In genomic region chr17:6936370-6937028, GRCh38 we compare ENCODE assay signal across 8 cellular contexts. TPM values are rescaled to one million over a fixed set of nuclear protein-coding genes. Genes with fewer than 3 reads are reported as not detected.
DNase-seq lines count a peak whose midpoint lies in the region; ATAC-seq and TF ChIP-seq lines count a peak whose summit lies in the region.

No MANE protein-coding gene starts in this region.

- no peak overlapping the region for H2BK15ac ChIP-seq in neuronal stem cell (ENCODE audit: low read length)

- no peak overlapping the region for H3K4ac ChIP-seq in neuronal stem cell (ENCODE audit: low read length)

- no peak overlapping the region for H4K8ac ChIP-seq in neuronal stem cell (ENCODE audit: low read depth, low read length)

- no peak overlapping the region for H2AK5ac ChIP-seq in neuronal stem cell (ENCODE audit: low read depth, low read length)

- no peak overlapping the region for H4K91ac ChIP-seq in neuronal stem cell (ENCODE audit: low read depth, low read length, poor library complexity)

- H2AFZ ChIP-seq in neuronal stem cell (ENCODE audit: low read length) = peak overlapping the region; percentile 64

- H3K36me3 ChIP-seq in endocrine pancreas (ENCODE audit: control insufficient read depth, insufficient read depth, low read length) = no peaks in the 10 kb centered on the region
- no peaks in the 10 kb centered on the region for H3K36me3 ChIP-seq in neuronal stem cell (replicated peaks in 1 of 2; ENCODE audit: control insufficient read depth in 2 of 2, insufficient read depth in 2 of 2, low read length in 2 of 2)

- no peak overlapping the region for H2BK12ac ChIP-seq in neuronal stem cell (ENCODE audit: low read length)

- no peaks in the 10 kb centered on the region for H3K4me1 ChIP-seq in endocrine pancreas (ENCODE audit: control insufficient read depth, insufficient read depth, low read length)
- H3K4me1 ChIP-seq in neuronal stem cell (ENCODE audit: control insufficient read depth in 2 of 2, insufficient read depth in 1 of 2, low read depth in 1 of 2, low read length in 2 of 2) = no peaks in the 10 kb centered on the region

- TF ChIP-seq CTCF in omental fat pad (IDR thresholded peaks at IDR 0.05) = no peak

- no peaks in the 10 kb centered on the region for H3K79me1 ChIP-seq in neuronal stem cell (ENCODE audit: low read depth, low read length)

- H3K18ac ChIP-seq in neuronal stem cell (ENCODE audit: low read length) = no peak overlapping the region

- ATAC-seq in omental fat pad (ENCODE audit: low FRiP score) (no peak), HG03565 (IDR thresholded peaks at IDR 0.05; ENCODE audit: unreplicated experiment) (no peak)

- H3K4me3 ChIP-seq in endocrine pancreas (ENCODE audit: control insufficient read depth, insufficient read depth, low read length) = peak overlapping the region; percentile 14
- H3K4me3 ChIP-seq in neuronal stem cell (ENCODE audit: low read length in 2 of 2) = peak overlapping the region in 1 of 2 donors; percentile 15

- no peak overlapping the region for H3K4me2 ChIP-seq in neuronal stem cell (ENCODE audit: insufficient read depth, low read length, poor library complexity, severe bottlenecking)

- H3K9ac ChIP-seq in endocrine pancreas (ENCODE audit: control insufficient read depth, insufficient read depth, low read length) = no peak overlapping the region
- no peak overlapping the region for H3K9ac ChIP-seq in neuronal stem cell (ENCODE audit: low read depth, low read length, poor library complexity)

- H3K9me3 ChIP-seq in endocrine pancreas (ENCODE audit: control insufficient read depth, low read length) (peaks cover 2% of the 10 kb centered on the region), neuronal stem cell (replicated peaks in 1 of 2; ENCODE audit: control insufficient read depth in 2 of 2, insufficient read depth in 1 of 2, low read depth in 1 of 2, low read length in 2 of 2) (no peaks in the 10 kb centered on the region)

- H2BK5ac ChIP-seq in neuronal stem cell (ENCODE audit: low read length) = no peak overlapping the region

- peak; percentile 3 for DNase-seq in COR-L47 (lab: John Stamatoyannopoulos, UW)
- peak; percentile 58 for DNase-seq in OCI-M1 (lab: John Stamatoyannopoulos, UW)
- no peak for DNase-seq in neuronal stem cell (ENCODE audit: low spot score)
- DNase-seq in stimulated activated CD4-positive, alpha-beta T cell treated with anti-CD3 and anti-CD28 coated beads, Interleukin-1b, Interleukin-23, amount 100 ng/mL, for 48 hours = no peak
- no peak for DNase-seq in omental fat pad (ENCODE audit: low spot score)
- no peak for DNase-seq in SKM-1 (lab: John Stamatoyannopoulos, UW; ENCODE audit: unreplicated experiment)

- H3K23ac ChIP-seq in neuronal stem cell (ENCODE audit: low read depth, low read length, poor library complexity) = no peak overlapping the region

- no peak overlapping the region for H3K14ac ChIP-seq in neuronal stem cell (ENCODE audit: low read length)

- no peaks in the 10 kb centered on the region for H3K27me3 ChIP-seq in endocrine pancreas (ENCODE audit: control insufficient read depth, insufficient read depth, low read length)
- no peaks in the 10 kb centered on the region for H3K27me3 ChIP-seq in neuronal stem cell (ENCODE audit: control insufficient read depth in 3 of 3, insufficient read depth in 3 of 3, low read depth in 1 of 3, low read length in 3 of 3)

- H2BK120ac ChIP-seq in neuronal stem cell (ENCODE audit: low read depth, low read length) = no peak overlapping the region

- H3K27ac ChIP-seq in neuronal stem cell (replicated peaks; ENCODE audit: low read length) = no peak overlapping the region

- no CpG with 5 or more reads among the region's 8 CpGs for WGBS in neuronal stem cell (ENCODE audit: extremely low coverage in 2 of 2, insufficient read length in 2 of 2, insufficient replicate concordance in 1 of 2), 2 donors

RNA-seq across cellular contexts. Expression of gene ALOX12, which starts 59.4 kb away (rescaled TPM):
- polyA plus RNA-seq in neuronal stem cell (2013, experiment 1 of 2) = 0.32 TPM
- 0.25 TPM for polyA plus RNA-seq in neuronal stem cell (2013, experiment 2 of 2)
- under 1 TPM in 1 of 4 donors, not detected in 3; 0.25 TPM for total RNA-seq in omental fat pad

Comparison
In these comparisons a context has a peak if more than half of its experiments do, and no peak if none do; other contexts are left out.
1. DNase-seq: peak in COR-L47 (single experiment) and OCI-M1 (single experiment); none in neuronal stem cell (single experiment), stimulated activated CD4-positive, alpha-beta T cell treated with anti-CD3 and anti-CD28 coated beads, Interleukin-1b, Interleukin-23, amount 100 ng/mL, for 48 hours (single experiment), omental fat pad (single experiment) and SKM-1 (single experiment).